1 cellular context compared by ENCODE assay signal in genomic region chr17:5921919-5922318, GRCh38.
TF ChIP-seq lines count a peak whose summit lies in the region.

No MANE protein-coding gene starts in this region.

TF ChIP-seq in GM23338, 12 proteins besides CTCF, POLR2A, EP300 and RAD21 (continued from another document):
- no peak for TF ChIP-seq ZNF462 (CRISPR knock-in tag; IDR thresholded peaks at IDR 0.05)
- TF ChIP-seq ZNF331 (CRISPR knock-in tag; IDR thresholded peaks at IDR 0.05; ENCODE audit: low read depth): no peak
- TF ChIP-seq, protein P1, sequence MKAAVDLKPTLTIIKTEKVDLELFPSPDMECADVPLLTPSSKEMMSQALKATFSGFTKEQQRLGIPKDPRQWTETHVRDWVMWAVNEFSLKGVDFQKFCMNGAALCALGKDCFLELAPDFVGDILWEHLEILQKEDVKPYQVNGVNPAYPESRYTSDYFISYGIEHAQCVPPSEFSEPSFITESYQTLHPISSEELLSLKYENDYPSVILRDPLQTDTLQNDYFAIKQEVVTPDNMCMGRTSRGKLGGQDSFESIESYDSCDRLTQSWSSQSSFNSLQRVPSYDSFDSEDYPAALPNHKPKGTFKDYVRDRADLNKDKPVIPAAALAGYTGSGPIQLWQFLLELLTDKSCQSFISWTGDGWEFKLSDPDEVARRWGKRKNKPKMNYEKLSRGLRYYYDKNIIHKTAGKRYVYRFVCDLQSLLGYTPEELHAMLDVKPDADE (IDR thresholded peaks at IDR 0.05): no peak
- no peak for TF ChIP-seq CREB1 (CRISPR knock-in tag; IDR thresholded peaks at IDR 0.05; ENCODE audit: low read depth)
